Comparison of ENCODE assay signal across 8 cellular contexts in genomic region chr3:150848864-150849263, GRCh38. TPM values are rescaled to one million over a fixed set of nuclear protein-coding genes. Genes with fewer than 3 reads are reported as not detected.
"Had no signal": no experiment of that assay in that cellular context is flagged by ENCODE, and none has a peak within 500 bp of the region (broad histone marks: within the 10 kb centered on the region; RNA-seq: fewer than 3 reads in every experiment).

No MANE protein-coding gene starts in this region.

- H3K27ac ChIP-seq: HL-60 had no signal

- H3K4me1 Mint-ChIP-seq: IgD-negative memory B cell had no signal

- H3K27ac Mint-ChIP-seq: IgD-negative memory B cell had no signal

- ATAC-seq: HepG2, K562 had no signal

- DNase-seq: IMR-90, KBM-7 had no signal

- H3K4me3 Mint-ChIP-seq: IgD-negative memory B cell had no signal

- H3K4me3 ChIP-seq: K562 had no signal

- H3K36me3 Mint-ChIP-seq: IgD-negative memory B cell had no signal

RNA-seq across cellular contexts. Expression of gene MINDY4B, which starts 56.4 kb away (rescaled TPM):
- total RNA-seq: HepG2, HT-29, HT1080, IMR-90, K562 had no signal
